Comparison of ENCODE assay signal across 1 cellular context in genomic region chr7:141695803-141696289, GRCh38.
TF ChIP-seq lines count a peak whose summit lies in the region.

No MANE protein-coding gene starts in this region.

TF ChIP-seq in HepG2, 621 proteins besides CTCF, POLR2A, EP300 and RAD21 (continued from another document and continues in another):
- TF ChIP-seq ZNF407 (CRISPR knock-in tag; IDR thresholded peaks at IDR 0.05; ENCODE audit: not compliant biosample characterization) = no peak
- peak; percentile 88; the same call in 1 of the 2 replicates for TF ChIP-seq KDM1A (CRISPR knock-in tag; IDR thresholded peaks at IDR 0.05)
- TF ChIP-seq ESRRA (CRISPR knock-in tag; IDR thresholded peaks at IDR 0.05; ENCODE audit: low read depth) = peak; percentile 87; the same call in 1 of the 2 replicates
- TF ChIP-seq ZNF562 (CRISPR knock-in tag; IDR thresholded peaks at IDR 0.05; ENCODE audit: borderline replicate concordance) = no peak
- TF ChIP-seq ZNF331 (CRISPR knock-in tag; IDR thresholded peaks at IDR 0.05) = 0 out of 2 replicates have a peak, but pooled peaks have one; percentile 38
- no peak for TF ChIP-seq PBX3 (CRISPR knock-in tag; IDR thresholded peaks at IDR 0.05; ENCODE audit: borderline replicate concordance)
- TF ChIP-seq ZNF234 (CRISPR knock-in tag; conservative IDR thresholded peaks at IDR 0.05) = no peak
- peak; percentile 57; the same call in 1 of the 2 replicates for TF ChIP-seq CREM (IDR thresholded peaks at IDR 0.05)
- no peak for TF ChIP-seq CREM (CRISPR knock-in tag; IDR thresholded peaks at IDR 0.05)
- no peak for TF ChIP-seq ZNF432 (CRISPR knock-in tag; IDR thresholded peaks at IDR 0.05; ENCODE audit: borderline replicate concordance)
- TF ChIP-seq, protein P1, sequence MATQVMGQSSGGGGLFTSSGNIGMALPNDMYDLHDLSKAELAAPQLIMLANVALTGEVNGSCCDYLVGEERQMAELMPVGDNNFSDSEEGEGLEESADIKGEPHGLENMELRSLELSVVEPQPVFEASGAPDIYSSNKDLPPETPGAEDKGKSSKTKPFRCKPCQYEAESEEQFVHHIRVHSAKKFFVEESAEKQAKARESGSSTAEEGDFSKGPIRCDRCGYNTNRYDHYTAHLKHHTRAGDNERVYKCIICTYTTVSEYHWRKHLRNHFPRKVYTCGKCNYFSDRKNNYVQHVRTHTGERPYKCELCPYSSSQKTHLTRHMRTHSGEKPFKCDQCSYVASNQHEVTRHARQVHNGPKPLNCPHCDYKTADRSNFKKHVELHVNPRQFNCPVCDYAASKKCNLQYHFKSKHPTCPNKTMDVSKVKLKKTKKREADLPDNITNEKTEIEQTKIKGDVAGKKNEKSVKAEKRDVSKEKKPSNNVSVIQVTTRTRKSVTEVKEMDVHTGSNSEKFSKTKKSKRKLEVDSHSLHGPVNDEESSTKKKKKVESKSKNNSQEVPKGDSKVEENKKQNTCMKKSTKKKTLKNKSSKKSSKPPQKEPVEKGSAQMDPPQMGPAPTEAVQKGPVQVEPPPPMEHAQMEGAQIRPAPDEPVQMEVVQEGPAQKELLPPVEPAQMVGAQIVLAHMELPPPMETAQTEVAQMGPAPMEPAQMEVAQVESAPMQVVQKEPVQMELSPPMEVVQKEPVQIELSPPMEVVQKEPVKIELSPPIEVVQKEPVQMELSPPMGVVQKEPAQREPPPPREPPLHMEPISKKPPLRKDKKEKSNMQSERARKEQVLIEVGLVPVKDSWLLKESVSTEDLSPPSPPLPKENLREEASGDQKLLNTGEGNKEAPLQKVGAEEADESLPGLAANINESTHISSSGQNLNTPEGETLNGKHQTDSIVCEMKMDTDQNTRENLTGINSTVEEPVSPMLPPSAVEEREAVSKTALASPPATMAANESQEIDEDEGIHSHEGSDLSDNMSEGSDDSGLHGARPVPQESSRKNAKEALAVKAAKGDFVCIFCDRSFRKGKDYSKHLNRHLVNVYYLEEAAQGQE (IDR thresholded peaks at IDR 0.05; ENCODE audit: borderline replicate concordance in 1 of 2, low read depth in 1 of 2, low read length in 2 of 2) = no peak; a peak in 1 of 4 replicates
- TF ChIP-seq HNRNPLL (IDR thresholded peaks at IDR 0.05; ENCODE audit: low read depth, low read length, poor library complexity, severe bottlenecking) = no peak
- TF ChIP-seq ZNF101 (CRISPR knock-in tag; IDR thresholded peaks at IDR 0.05; ENCODE audit: borderline replicate concordance, low read depth) = no peak
- TF ChIP-seq ZBTB33 (CRISPR knock-in tag; IDR thresholded peaks at IDR 0.05) = 0 out of 2 replicates have a peak, but pooled peaks have one; percentile 20
- no peak for TF ChIP-seq DNMT1 (CRISPR knock-in tag; IDR thresholded peaks at IDR 0.05)
- no peak for TF ChIP-seq CENPT (CRISPR knock-in tag; IDR thresholded peaks at IDR 0.05; ENCODE audit: low read depth)
- no peak for TF ChIP-seq ATF7-NPFF (CRISPR knock-in tag; IDR thresholded peaks at IDR 0.05; ENCODE audit: low read depth)
- TF ChIP-seq ZNF816 (CRISPR knock-in tag; IDR thresholded peaks at IDR 0.05; ENCODE audit: borderline replicate concordance) = no peak; the same call in 1 of the 2 replicates
- TF ChIP-seq MLLT10 (CRISPR knock-in tag; IDR thresholded peaks at IDR 0.05) = no peak
- TF ChIP-seq MAF1 (CRISPR knock-in tag; IDR thresholded peaks at IDR 0.05; ENCODE audit: borderline replicate concordance) = no peak
- TF ChIP-seq RARA (CRISPR knock-in tag; IDR thresholded peaks at IDR 0.05) = peak; percentile 66
- TF ChIP-seq ZNF335 (CRISPR knock-in tag; IDR thresholded peaks at IDR 0.05) = peak; percentile 60; the same call in 1 of the 2 replicates
- TF ChIP-seq SIX4 (CRISPR knock-in tag; IDR thresholded peaks at IDR 0.05) = 0 out of 2 replicates have a peak, but pooled peaks have one; percentile 61
- no peak; the same call in 1 of the 2 replicates for TF ChIP-seq SALL2 (CRISPR knock-in tag; IDR thresholded peaks at IDR 0.05)
- TF ChIP-seq ZNF343 (CRISPR knock-in tag; IDR thresholded peaks at IDR 0.05) = 0 out of 2 replicates have a peak, but pooled peaks have one; percentile 33
- no peak for TF ChIP-seq ZNF34 (CRISPR knock-in tag; IDR thresholded peaks at IDR 0.05; ENCODE audit: borderline replicate concordance)
- TF ChIP-seq CERS6 (CRISPR knock-in tag; IDR thresholded peaks at IDR 0.05) = no peak
- no peak for TF ChIP-seq ZNF260 (CRISPR knock-in tag; IDR thresholded peaks at IDR 0.05; ENCODE audit: borderline replicate concordance, low read depth)
- no peak for TF ChIP-seq ZNF569 (CRISPR knock-in tag; IDR thresholded peaks at IDR 0.05; ENCODE audit: borderline replicate concordance)
- no peak for TF ChIP-seq ZNF17 (CRISPR knock-in tag; IDR thresholded peaks at IDR 0.05)
- no peak for TF ChIP-seq NPAS2 (CRISPR knock-in tag; IDR thresholded peaks at IDR 0.05; ENCODE audit: borderline replicate concordance)
- no peak for TF ChIP-seq ZNF207 (IDR thresholded peaks at IDR 0.05; ENCODE audit: borderline replicate concordance)
- no peak for TF ChIP-seq ZNF563 (CRISPR knock-in tag; IDR thresholded peaks at IDR 0.05)
- TF ChIP-seq ZNF383 (CRISPR knock-in tag; IDR thresholded peaks at IDR 0.05; ENCODE audit: borderline replicate concordance) = no peak
- TF ChIP-seq, protein P2, sequence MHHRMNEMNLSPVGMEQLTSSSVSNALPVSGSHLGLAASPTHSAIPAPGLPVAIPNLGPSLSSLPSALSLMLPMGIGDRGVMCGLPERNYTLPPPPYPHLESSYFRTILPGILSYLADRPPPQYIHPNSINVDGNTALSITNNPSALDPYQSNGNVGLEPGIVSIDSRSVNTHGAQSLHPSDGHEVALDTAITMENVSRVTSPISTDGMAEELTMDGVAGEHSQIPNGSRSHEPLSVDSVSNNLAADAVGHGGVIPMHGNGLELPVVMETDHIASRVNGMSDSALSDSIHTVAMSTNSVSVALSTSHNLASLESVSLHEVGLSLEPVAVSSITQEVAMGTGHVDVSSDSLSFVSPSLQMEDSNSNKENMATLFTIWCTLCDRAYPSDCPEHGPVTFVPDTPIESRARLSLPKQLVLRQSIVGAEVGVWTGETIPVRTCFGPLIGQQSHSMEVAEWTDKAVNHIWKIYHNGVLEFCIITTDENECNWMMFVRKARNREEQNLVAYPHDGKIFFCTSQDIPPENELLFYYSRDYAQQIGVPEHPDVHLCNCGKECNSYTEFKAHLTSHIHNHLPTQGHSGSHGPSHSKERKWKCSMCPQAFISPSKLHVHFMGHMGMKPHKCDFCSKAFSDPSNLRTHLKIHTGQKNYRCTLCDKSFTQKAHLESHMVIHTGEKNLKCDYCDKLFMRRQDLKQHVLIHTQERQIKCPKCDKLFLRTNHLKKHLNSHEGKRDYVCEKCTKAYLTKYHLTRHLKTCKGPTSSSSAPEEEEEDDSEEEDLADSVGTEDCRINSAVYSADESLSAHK (CRISPR knock-in tag; IDR thresholded peaks at IDR 0.05; ENCODE audit: borderline replicate concordance) = no peak
- peak; percentile 55; the same call in 1 of the 2 replicates for TF ChIP-seq SNAI1 (CRISPR knock-in tag; IDR thresholded peaks at IDR 0.05; ENCODE audit: borderline replicate concordance)
- TF ChIP-seq CHD2 (IDR thresholded peaks at IDR 0.05; ENCODE audit: low read depth, low read length) = no peak
- TF ChIP-seq ZNF574 (CRISPR knock-in tag; IDR thresholded peaks at IDR 0.05) = peak; percentile 59; the same call in 1 of the 2 replicates
- TF ChIP-seq KLF6 (CRISPR knock-in tag; IDR thresholded peaks at IDR 0.05) = peak; percentile 37; the same call in 1 of the 2 replicates
- no peak for TF ChIP-seq RBM39 (IDR thresholded peaks at IDR 0.05; ENCODE audit: low read depth, low read length, poor library complexity, severe bottlenecking)
